ENCODE assay signal across 8 cellular contexts in the genomic region with DNA sequence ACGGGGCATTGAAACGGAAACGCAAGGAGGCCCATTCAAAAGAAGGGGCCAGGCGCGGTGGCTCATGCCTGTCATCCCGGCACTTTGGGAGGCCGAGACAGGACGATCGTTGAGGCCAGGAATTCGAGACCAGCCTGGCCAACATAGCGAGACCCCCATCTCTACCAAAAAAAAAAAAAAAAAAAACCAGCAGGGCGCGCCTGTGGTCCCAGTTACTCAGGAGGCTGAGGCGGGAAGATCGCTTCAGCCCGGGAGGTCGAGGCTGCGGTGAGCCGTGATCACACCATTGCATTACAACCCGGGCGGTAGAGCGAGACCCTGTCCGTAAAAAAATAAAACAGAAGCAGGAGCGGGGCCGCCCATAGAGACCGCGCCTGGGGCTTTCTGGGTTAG. TPM values are rescaled to one million over a fixed set of nuclear protein-coding genes. Genes with fewer than 3 reads are reported as not detected.
A peak's percentile ranks its signal among the peaks of the same experiment; 100 is the strongest.
DNase-seq lines count a peak whose midpoint lies in the region; ATAC-seq, FAIRE-seq and TF ChIP-seq lines count a peak whose summit lies in the region.

No MANE protein-coding gene starts in this region.

- peak overlapping the region; percentile 90 for H3K27ac Mint-ChIP-seq in activated CD4-positive, alpha-beta T cell treated with anti-CD3 and anti-CD28 coated beads for 36 hours
- H3K27ac Mint-ChIP-seq in activated CD4-positive, alpha-beta memory T cell treated with anti-CD3 and anti-CD28 coated beads for 36 hours = peak overlapping the region; percentile 98

- no peaks in the 10 kb centered on the region for H3K9me3 ChIP-seq in iPS-20b (ENCODE audit: insufficient read depth, low read depth, low read length)
- H3K9me3 ChIP-seq in thymus (ENCODE audit: control insufficient read depth) = no peaks in the 10 kb centered on the region

- H3K4me1 ChIP-seq in iPS-20b (ENCODE audit: insufficient read depth, low read length) = no peaks in the 10 kb centered on the region; the same call in 1 of the 2 replicates
- H3K4me1 ChIP-seq in thymus (ENCODE audit: control insufficient read depth, insufficient read depth, low read length) = peaks cover 6% of the 10 kb centered on the region

- WGBS in thymus = 33% methylated on average over 27 of the region's 27 CpGs

- intact Hi-C loops in activated CD4-positive, alpha-beta T cell treated with anti-CD3 and anti-CD28 coated beads for 36 hours (cut with DNase I, micrococcal nuclease) = loop anchor here in 1 of 2 experiments (5.0 kb wide), 1 partner anchor 37 kb away; the partner anchor contains the start of gene MAFK
- intact Hi-C loops in activated CD4-positive, alpha-beta memory T cell treated with anti-CD3 and anti-CD28 coated beads for 36 hours (cut with micrococcal nuclease) = loop anchor here (2.0 kb wide), 1 partner anchor 37 kb away; no protein-coding TSS in a partner anchor

- no peaks in the 10 kb centered on the region for H3K27me3 Mint-ChIP-seq in activated CD4-positive, alpha-beta T cell treated with anti-CD3 and anti-CD28 coated beads for 36 hours
- no peaks in the 10 kb centered on the region for H3K27me3 Mint-ChIP-seq in activated CD4-positive, alpha-beta memory T cell treated with anti-CD3 and anti-CD28 coated beads for 36 hours

- TF ChIP-seq CTCF in GM13976 (IDR thresholded peaks at IDR 0.05; ENCODE audit: borderline replicate concordance, control extremely low read depth, extremely low read depth, insufficient read depth, missing control alignments) = no peak

- H3K27me3 ChIP-seq in iPS-20b (ENCODE audit: insufficient read depth, low read length) = no peaks in the 10 kb centered on the region
- H3K27me3 ChIP-seq in thymus (ENCODE audit: control insufficient read depth, insufficient read depth) = no peaks in the 10 kb centered on the region

- H3K4me3 Mint-ChIP-seq in activated CD4-positive, alpha-beta T cell treated with anti-CD3 and anti-CD28 coated beads for 36 hours = peak overlapping the region; percentile 86
- H3K4me3 Mint-ChIP-seq in activated CD4-positive, alpha-beta memory T cell treated with anti-CD3 and anti-CD28 coated beads for 36 hours = peak overlapping the region; percentile 91

- no peak for FAIRE-seq in RCC 7860 (lab: Jason Lieb, UNC)

- CTCF ChIA-PET in activated CD4-positive, alpha-beta T cell treated with anti-CD3 and anti-CD28 coated beads for 36 hours (lab: Charles Lee) = interaction anchor here (0.6 to 0.8 kb wide), 2 partner anchors 64 to 296 kb away, joined by 3 to 6 read pairs; no protein-coding TSS in a partner anchor
- CTCF ChIA-PET in activated CD4-positive, alpha-beta memory T cell treated with anti-CD3 and anti-CD28 coated beads for 36 hours (lab: Charles Lee) = interaction anchor here (1.5 kb wide), 1 partner anchor 10 kb away, joined by 7 read pairs; no protein-coding TSS in a partner anchor

- POLR2A ChIA-PET in activated CD4-positive, alpha-beta T cell treated with anti-CD3 and anti-CD28 coated beads for 36 hours (lab: Charles Lee) = no interaction called here
- POLR2A ChIA-PET in activated CD4-positive, alpha-beta memory T cell treated with anti-CD3 and anti-CD28 coated beads for 36 hours (lab: Charles Lee) = interaction anchor here (1.1 kb wide), 1 partner anchor 36 kb away, joined by 4 read pairs; no protein-coding TSS in a partner anchor

- in situ Hi-C loops in GM13976 (cut with MboI; ENCODE audit: low sequenced_read_pairs, unreplicated experiment) = no loop called here

- peaks cover 37% of the 10 kb centered on the region for H3K4me1 Mint-ChIP-seq in activated CD4-positive, alpha-beta T cell treated with anti-CD3 and anti-CD28 coated beads for 36 hours
- H3K4me1 Mint-ChIP-seq in activated CD4-positive, alpha-beta memory T cell treated with anti-CD3 and anti-CD28 coated beads for 36 hours (ENCODE audit: low read depth) = peaks cover 38% of the 10 kb centered on the region

- H3K36me3 Mint-ChIP-seq in activated CD4-positive, alpha-beta T cell treated with anti-CD3 and anti-CD28 coated beads for 36 hours (ENCODE audit: low read depth) = peaks cover 22% of the 10 kb centered on the region
- H3K36me3 Mint-ChIP-seq in activated CD4-positive, alpha-beta memory T cell treated with anti-CD3 and anti-CD28 coated beads for 36 hours = peaks cover 28% of the 10 kb centered on the region

- peak overlapping the region; percentile 91; the same call in 1 of the 2 replicates for H3K9ac ChIP-seq in iPS-20b (ENCODE audit: low read depth, low read length)

- H3K4me3 ChIP-seq in iPS-20b (ENCODE audit: low read length) (peak overlapping the region; percentile 87), thymus (ENCODE audit: low read length) (peak overlapping the region; percentile 98)

- H3K36me3 ChIP-seq in iPS-20b (ENCODE audit: insufficient read depth, low read depth, low read length) (peaks cover 17% of the 10 kb centered on the region; the same call in 1 of the 2 replicates), thymus (ENCODE audit: control insufficient read depth, insufficient read depth) (peaks cover 19% of the 10 kb centered on the region)

- H3K27ac ChIP-seq in iPS-20b (ENCODE audit: low read length) (no peak overlapping the region), thymus (ENCODE audit: low read depth) (peak overlapping the region; percentile 96)

- no peaks in the 10 kb centered on the region for H3K9me3 Mint-ChIP-seq in activated CD4-positive, alpha-beta T cell treated with anti-CD3 and anti-CD28 coated beads for 36 hours (ENCODE audit: low read depth)
- no peaks in the 10 kb centered on the region for H3K9me3 Mint-ChIP-seq in activated CD4-positive, alpha-beta memory T cell treated with anti-CD3 and anti-CD28 coated beads for 36 hours

- no peak for DNase-seq in activated CD4-positive, alpha-beta T cell treated with anti-CD3 and anti-CD28 coated beads for 36 hours
- no peak for DNase-seq in activated CD4-positive, alpha-beta T cell treated with anti-CD3 and anti-CD28 coated beads, Interleukin-2, amount 50 U/mL, for 48 hours
- DNase-seq in activated CD4-positive, alpha-beta memory T cell treated with anti-CD3 and anti-CD28 coated beads for 36 hours = no peak
- DNase-seq in RCC 7860 (ENCODE audit: low spot score) (no peak), germinal center (ENCODE audit: low spot score) (no peak), GM13976 (ENCODE audit: low spot score) (no peak)

- ATAC-seq in activated CD4-positive, alpha-beta T cell treated with anti-CD3 and anti-CD28 coated beads for 36 hours = no peak

RNA-seq across cellular contexts. Expression of gene PSMG3, which starts 0.4 kb away (rescaled TPM):
- 10 to 100 TPM; 21.4 to 33.0 TPM for total RNA-seq in activated CD4-positive, alpha-beta T cell treated with anti-CD3 and anti-CD28 coated beads for 36 hours
- total RNA-seq in activated CD4-positive, alpha-beta memory T cell treated with anti-CD3 and anti-CD28 coated beads for 36 hours = 10 to 100 TPM; 48.1 to 55.0 TPM
- polyA plus RNA-seq in thymus = 85.2 TPM

RNA-seq across cellular contexts. Expression of gene TMEM184A, which starts 13.4 kb away (rescaled TPM):
- total RNA-seq in activated CD4-positive, alpha-beta T cell treated with anti-CD3 and anti-CD28 coated beads for 36 hours = under 1 TPM; 0.05 to 0.14 TPM
- not detected for total RNA-seq in activated CD4-positive, alpha-beta memory T cell treated with anti-CD3 and anti-CD28 coated beads for 36 hours
- polyA plus RNA-seq in thymus = 5.6 TPM

RNA-seq across cellular contexts. Expression of gene MAFK, which starts 38.9 kb away (rescaled TPM):
- total RNA-seq in activated CD4-positive, alpha-beta T cell treated with anti-CD3 and anti-CD28 coated beads for 36 hours = 10 to 100 TPM; 28.7 to 33.1 TPM
- 10 to 100 TPM; 34.9 to 36.1 TPM for total RNA-seq in activated CD4-positive, alpha-beta memory T cell treated with anti-CD3 and anti-CD28 coated beads for 36 hours
- 42.9 TPM for polyA plus RNA-seq in thymus
